In genomic region chr2:1612391-1613077, GRCh38 we compare ENCODE assay signal across 22 cellular contexts.
"Had no signal": no experiment of that assay in that cellular context is flagged by ENCODE, and none has a peak within 500 bp of the region (broad histone marks: within the 10 kb centered on the region; RNA-seq: fewer than 3 reads in every experiment).

No MANE protein-coding gene starts in this region.

- H3K4me3 ChIP-seq: left lung, lung, mucosa of descending colon, pancreas, psoas muscle, smooth muscle cell, suprapubic skin, tibial nerve had no signal

- ATAC-seq: left lung; mucosa of descending colon; pancreas; psoas muscle; stimulated activated memory B cell treated with anti-CD40 and anti-IgM and Interleukin-4, amounts not matched to agents 10 μg/mL and 1 μg/mL and 100 μg/mL, for 72 hours had no signal

- H3K27me3 ChIP-seq: left lung, pancreas, suprapubic skin, tibial nerve had no signal

- H3K9me3 ChIP-seq: left lung, mucosa of descending colon, pancreas, psoas muscle, suprapubic skin, tibial nerve had no signal

- H3K36me3 ChIP-seq: left lung, pancreas, suprapubic skin, tibial nerve had no signal

- DNase-seq: activated CD4-positive, alpha-beta T cell treated with anti-CD3 and anti-CD28 coated beads for 4 hours; activated CD4-positive, alpha-beta T cell treated with anti-CD3 and anti-CD28 coated beads, Interleukin-2, amount 50 U/mL, for 48 hours; activated CD4-positive, CD25-positive, alpha-beta regulatory T cell; activated CD8-positive, alpha-beta memory T cell treated with anti-CD3 and anti-CD28 coated beads for 24 hours; activated gamma-delta T cell; activated naive CD4-positive, alpha-beta T cell treated with anti-CD3 and anti-CD28 coated beads, Interleukin-2, amount 50 U/mL, for 16 hours; amniotic stem cell; central memory CD4-positive, alpha-beta T cell; effector CD8-positive, alpha-beta T cell; left lung; mucosa of descending colon; pancreas; psoas muscle; stimulated activated CD4-positive, alpha-beta T cell treated with anti-CD3 and anti-CD28 coated beads, Interleukin-1b, Interleukin-23, amount 100 ng/mL, for 48 hours; stimulated activated CD4-positive, alpha-beta T cell treated with anti-CD3 and anti-CD28 coated beads, Interleukin-4, amount 100 ng/mL, for 4 hours; stimulated activated CD8-positive, alpha-beta memory T cell treated with anti-CD3 and anti-CD28 coated beads, Interleukin-4, amount 100 ng/mL, for 48 hours; T-helper 1 cell had no signal

- H3K4me2 ChIP-seq: smooth muscle cell had no signal

- H3K4me1 ChIP-seq: left lung, pancreas, psoas muscle had no signal

- H3K27ac ChIP-seq: left lung, pancreas, psoas muscle, suprapubic skin had no signal
